In genomic region chr6:11778648-11779307, GRCh38 we compare ENCODE assay signal across 15 cellular contexts. TPM values are rescaled to one million over a fixed set of nuclear protein-coding genes. Genes with fewer than 3 reads are reported as not detected.
DNase-seq lines count a peak whose midpoint lies in the region; ATAC-seq and TF ChIP-seq lines count a peak whose summit lies in the region.
"Had no signal": no experiment of that assay in that cellular context is flagged by ENCODE, and none has a peak within 500 bp of the region (broad histone marks: within the 10 kb centered on the region; RNA-seq: fewer than 3 reads in every experiment).

Gene ADTRP (minus strand): TSS chr6:11778803. CDS start chr6:11778759, 44 bp downstream.

- H3K36me3 ChIP-seq in heart left ventricle = no peaks in the 10 kb centered on the region

- TF ChIP-seq CTCF in heart left ventricle (IDR thresholded peaks at IDR 0.05) = no peak

- intact Hi-C loops in heart left ventricle (cut with DNase I) = no loop called here

- no peaks in the 10 kb centered on the region for H3K27me3 ChIP-seq in heart left ventricle

- H3K9me3 ChIP-seq in heart left ventricle = no peaks in the 10 kb centered on the region
- H3K9me3 ChIP-seq: SK-N-SH had no signal

- no peak within 1 kb of the TSS for H3K27ac ChIP-seq in heart left ventricle

- peak in 3 of 4 donors; percentile 55 to 64 (median 64) for ATAC-seq in heart left ventricle
- no peak for ATAC-seq in GM18870 (IDR thresholded peaks at IDR 0.05; ENCODE audit: unreplicated experiment)
- ATAC-seq: activated CD4-positive, CD25-positive, alpha-beta regulatory T cell treated with anti-CD3 and anti-CD28 coated beads, Interleukin-2, amount 50 U/mL, for 24 hours; natural killer cell treated with Interleukin-12 subunit alpha and Interleukin-12 subunit beta and Interleukin-15 and Interleukin-18, amount 100 ng/mL, for 72 hours; stimulated activated memory B cell treated with anti-CD40 and anti-IgM and Interleukin-4, amounts not matched to agents 10 μg/mL and 1 μg/mL and 100 μg/mL, for 72 hours had no signal

- 57 to 73% (median 68%) methylated on average over 8 of the region's 8 CpGs for WGBS in heart left ventricle, 4 donors

- no peak within 1 kb of the TSS for H3K4me3 ChIP-seq in heart left ventricle

- DNase-seq in ELF-1 (ENCODE audit: low read depth, low spot score) (peak; percentile 31), NCI-H82 treated with DMSO at 0.1 percent for 48 hours (lab: John Stamatoyannopoulos, UW; ENCODE audit: unreplicated experiment) (peak; percentile 27), heart left ventricle (peak in 1 of 5 donors; percentile 34), pulmonary artery endothelial cell (ENCODE audit: low read depth, low spot score) (no peak), cerebellum (ENCODE audit: low spot score) (no peak), DMS 273 treated with DMSO at 0.1 percent for 48 hours (lab: John Stamatoyannopoulos, UW) (no peak)
- DNase-seq: activated effector memory CD4-positive, alpha-beta T cell treated with Interleukin-2 at 50 U/mL for 16 hours; COR-L47; GOT3; NCI-H1694; SK-N-SH had no signal

- peaks cover 0 to 14% (median 2%) of the 10 kb centered on the region in 12 donors for H3K4me1 ChIP-seq in heart left ventricle

- TF ChIP-seq POLR2A in heart left ventricle (IDR thresholded peaks at IDR 0.05) = no peak

RNA-seq across cellular contexts. Expression of gene ADTRP, which starts in this region (rescaled TPM):
- total RNA-seq in heart left ventricle = under 1 TPM in 3 of 9 donors, not detected in 6; 0.43 to 0.85 (median 0.48) TPM
- under 1 TPM in 1 of 2 donors, not detected in 1; 0.26 TPM for polyA plus RNA-seq in heart left ventricle
- 5.9 and 13.2 TPM in 2 replicates for total RNA-seq in pulmonary artery endothelial cell
- not detected for total RNA-seq in cerebellum

Comparison
In these comparisons a context has a peak if more than half of its experiments do, and no peak if none do; other contexts are left out.
1. Peak in ATAC-seq in heart left ventricle; RNA of the gene not detected or under 1 TPM.
2. DNase-seq: peak in ELF-1 (single experiment) and NCI-H82 treated with DMSO at 0.1 percent for 48 hours (single experiment); none in pulmonary artery endothelial cell (single experiment), cerebellum (single experiment) and DMS 273 treated with DMSO at 0.1 percent for 48 hours (single experiment).